ENCODE assay signal across 24 cellular contexts in the genomic region with DNA sequence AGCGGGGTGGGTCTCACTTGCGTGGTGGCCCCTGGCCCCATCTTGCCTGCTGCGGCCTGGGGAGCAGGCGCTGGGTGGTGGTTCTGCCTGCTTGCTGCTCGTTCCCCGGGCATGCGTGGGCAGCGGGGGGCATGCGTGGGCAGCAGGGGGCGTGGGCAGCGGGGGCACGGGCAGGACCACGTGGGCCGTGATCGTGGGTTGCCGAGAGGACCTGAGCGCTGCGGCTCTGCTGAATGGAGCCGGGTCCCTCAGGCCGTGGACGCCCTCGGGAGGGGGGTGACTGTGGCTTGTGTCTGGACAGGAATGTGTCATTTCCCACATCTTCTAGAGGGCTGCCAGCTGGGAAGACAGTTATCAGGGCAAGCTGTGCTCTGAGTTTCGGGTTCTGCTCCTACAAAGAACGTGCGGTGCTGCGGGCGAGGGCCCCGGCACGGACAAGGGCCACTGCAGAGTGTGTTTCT. TPM values are rescaled to one million over a fixed set of nuclear protein-coding genes. Genes with fewer than 3 reads are reported as not detected.
DNase-seq lines count a peak whose midpoint lies in the region; ATAC-seq, FAIRE-seq and TF ChIP-seq lines count a peak whose summit lies in the region.
"Had no signal": no experiment of that assay in that cellular context is flagged by ENCODE, and none has a peak within 500 bp of the region (broad histone marks: within the 10 kb centered on the region; RNA-seq: fewer than 3 reads in every experiment).

No MANE protein-coding gene starts in this region.

- no peak overlapping the region; the same call in 1 of the 2 replicates for H4K8ac ChIP-seq in H1 (ENCODE audit: extremely low read depth, insufficient read depth, low read length)

- H3K56ac ChIP-seq in H1 (replicated peaks; ENCODE audit: insufficient read length, low read depth, low read length), result no peak overlapping the region

- no peaks in the 10 kb centered on the region for H3K79me1 ChIP-seq in H1 (ENCODE audit: low read depth, low read length)

- no peak overlapping the region for H3K4ac ChIP-seq in H1 (replicated peaks; ENCODE audit: insufficient read length, low read depth, low read length)

- no peak overlapping the region for H2BK12ac ChIP-seq in H1 (ENCODE audit: low read depth, low read length)

- H3K23me2 ChIP-seq in H1 (ENCODE audit: low read depth, low read length), result no peaks in the 10 kb centered on the region

- H2AFZ ChIP-seq in DND-41 (ENCODE audit: low read depth, low read length) (no peak overlapping the region), H1 (ENCODE audit: low read length) (no peak overlapping the region)

- no peak overlapping the region for H3K4me3 Mint-ChIP-seq in activated T-cell treated with anti-CD3 and anti-CD28 coated beads, Interleukin-2, amount 50 U/mL, for 4 hours
- H3K4me3 Mint-ChIP-seq in osteocyte (ENCODE audit: unreplicated experiment), result no peak overlapping the region
- H3K4me3 Mint-ChIP-seq: CD14-positive monocyte had no signal

- H4K20me1 ChIP-seq in DND-41 (ENCODE audit: insufficient read depth, low read length), result peaks cover 13% of the 10 kb centered on the region; the same call in 1 of the 2 replicates
- peaks cover 0 to 2% of the 10 kb centered on the region in 2 experiments for H4K20me1 ChIP-seq in H1 (replicated peaks in 1 of 2; ENCODE audit: control insufficient read depth in 1 of 2, insufficient read depth in 2 of 2, low read length in 2 of 2)

- H2BK5ac ChIP-seq in H1 (ENCODE audit: low read depth, low read length), result peak overlapping the region; percentile 35; the same call in 1 of the 2 replicates

- 97% methylated on average over 15 of the region's 29 CpGs; no CpG with 5 or more reads in 1 of the 2 experiments for WGBS in H1 (ENCODE audit: extremely low coverage in 1 of 2, insufficient coverage in 1 of 2, insufficient read length in 1 of 2, insufficient replicate concordance in 2 of 2, low coverage in 1 of 2, low lambda C conversion rate in 2 of 2, missing lambda C conversion rate in 1 of 2), 2 experiments
- 83% methylated on average over 29 of the region's 29 CpGs for WGBS in right cardiac atrium

- H3K27me3 Mint-ChIP-seq in activated T-cell treated with anti-CD3 and anti-CD28 coated beads, Interleukin-2, amount 50 U/mL, for 4 hours (ENCODE audit: low read depth), result no peaks in the 10 kb centered on the region
- H3K27me3 Mint-ChIP-seq in osteocyte (ENCODE audit: unreplicated experiment), result no peaks in the 10 kb centered on the region

- FAIRE-seq in H1 (lab: Jason Lieb, UNC), result no peak

- H3K4me2 ChIP-seq in DND-41 (ENCODE audit: insufficient read depth, low read length) (no peak overlapping the region), H1 (ENCODE audit: insufficient read depth in 1 of 2, low read depth in 2 of 2, low read length in 2 of 2) (no peak overlapping the region)

- no peak overlapping the region for H3K14ac ChIP-seq in H1 (ENCODE audit: insufficient read length)

- DNase-seq in activated T-cell treated with anti-CD3 and anti-CD28 coated beads, Interleukin-2, amount 50 U/mL, for 1 hour, result peak; percentile 9
- no peak for DNase-seq in activated T-cell treated with anti-CD3 and anti-CD28 coated beads, Interleukin-2, amount 50 U/mL, for 4 hours
- DNase-seq in DND-41 (peak; percentile 3), H1 (ENCODE audit: low read depth in 1 of 2, low spot score in 2 of 2) (peak in 1 of 2 experiments; percentile 44), osteocyte (ENCODE audit: extremely low spot score, unreplicated experiment) (peak; percentile 81), NCI-H446 (lab: John Stamatoyannopoulos, UW) (no peak), right cardiac atrium (no peak), middle frontal gyrus (ENCODE audit: extremely low spot score, low spot score) (no peak)
- DNase-seq: activated CD4-positive, CD25-positive, alpha-beta regulatory T cell; body of pancreas; effector CD4-positive, alpha-beta T cell; gastrocnemius medialis; KG1; mammary epithelial cell; NCI-H146; NCI-H2171; NCI-H524 treated with DMSO at 0.1 percent for 48 hours; nucleus accumbens; retina; substantia nigra had no signal

- no peak for TF ChIP-seq CTCF in DND-41 (IDR thresholded peaks at IDR 0.05; ENCODE audit: borderline replicate concordance, extremely low read depth, low read length, poor library complexity, severe bottlenecking)
- TF ChIP-seq CTCF in H1 (IDR thresholded peaks at IDR 0.05; ENCODE audit: control extremely low read depth in 1 of 3, insufficient read depth in 1 of 3, low read depth in 1 of 3, low read length in 3 of 3), result no peak
- TF ChIP-seq CTCF in osteocyte (IDR thresholded peaks at IDR 0.05), result no peak

- no peak overlapping the region for H4K5ac ChIP-seq in H1 (ENCODE audit: insufficient read length, low read depth, low read length)

- no peak overlapping the region for H2BK120ac ChIP-seq in H1 (replicated peaks; ENCODE audit: low read depth, low read length)

- no peak overlapping the region for H3K18ac ChIP-seq in H1 (ENCODE audit: extremely low read depth, low read length)

- H3K27ac ChIP-seq in DND-41 (ENCODE audit: low read length) (no peak overlapping the region), H1 (ENCODE audit: low read depth, low read length) (no peak overlapping the region), right cardiac atrium (ENCODE audit: low read length) (no peak overlapping the region)
- H3K27ac ChIP-seq: body of pancreas, gastrocnemius medialis had no signal

- no peaks in the 10 kb centered on the region; the same call in 1 of the 2 replicates for H3K36me3 ChIP-seq in DND-41 (ENCODE audit: insufficient read depth, low read length)
- no peaks in the 10 kb centered on the region for H3K36me3 ChIP-seq in H1 (ENCODE audit: control insufficient read depth in 2 of 4, insufficient read depth in 4 of 4, low read length in 3 of 4)

- H3K9me3 ChIP-seq in DND-41 (ENCODE audit: insufficient read depth, low read length, severe bottlenecking) (no peaks in the 10 kb centered on the region), H1 (ENCODE audit: insufficient read depth in 2 of 2, low read depth in 1 of 2, low read length in 1 of 2) (no peaks in the 10 kb centered on the region), right cardiac atrium (ENCODE audit: control insufficient read depth, low read length) (no peaks in the 10 kb centered on the region)
- H3K9me3 ChIP-seq: body of pancreas, gastrocnemius medialis had no signal

- no peak overlapping the region for H3K23ac ChIP-seq in H1 (ENCODE audit: insufficient read length)

- intact Hi-C loops in right cardiac atrium (cut with DNase I), result no loop called here

- ATAC-seq in activated T-cell treated with anti-CD3 and anti-CD28 coated beads, Interleukin-2, amount 50 U/mL, for 4 hours, result no peak
- ATAC-seq in DND-41 (ENCODE audit: insufficient read depth, low read depth), result peak; percentile 20; the same call in 1 of the 3 replicates
- no peak for ATAC-seq in right cardiac atrium
- ATAC-seq: body of pancreas, gastrocnemius medialis had no signal

- H3K27me3 ChIP-seq in DND-41 (ENCODE audit: insufficient read depth, low read length, poor library complexity), result no peaks in the 10 kb centered on the region
- no peaks in the 10 kb centered on the region for H3K27me3 ChIP-seq in H1 (replicated peaks in 1 of 4; ENCODE audit: control insufficient read depth in 3 of 4, extremely low read depth in 1 of 4, insufficient read depth in 3 of 4, low read length in 3 of 4)
- H3K27me3 ChIP-seq in right cardiac atrium (ENCODE audit: control insufficient read depth, insufficient read depth), result no peaks in the 10 kb centered on the region
- H3K27me3 ChIP-seq: body of pancreas, gastrocnemius medialis had no signal

- no peaks in the 10 kb centered on the region for H3K79me2 ChIP-seq in DND-41 (ENCODE audit: insufficient read depth, low read length)
- H3K79me2 ChIP-seq in H1 (ENCODE audit: control insufficient read depth in 1 of 2, insufficient read depth in 2 of 2, low read length in 2 of 2), result no peaks in the 10 kb centered on the region

- POLR2A ChIA-PET in H1 (lab: Charles Lee; ENCODE audit: partially characterized antibody), result interaction anchor here (1.0 kb wide), 1 partner anchor 40 kb away, joined by 3 read pairs; a partner anchor contains a TSS

- no peaks in the 10 kb centered on the region for H3K4me1 ChIP-seq in DND-41 (ENCODE audit: insufficient read depth, low read length)
- H3K4me1 ChIP-seq in H1 (replicated peaks in 1 of 4; ENCODE audit: control insufficient read depth in 3 of 4, insufficient read depth in 4 of 4, low read length in 3 of 4), result peaks cover 0 to 16% (median 9%) of the 10 kb centered on the region in 4 experiments; a peak in 6 of 7 replicates
- H3K4me1 ChIP-seq in right cardiac atrium (ENCODE audit: control insufficient read depth, insufficient read depth, low read length), result no peaks in the 10 kb centered on the region
- H3K4me1 ChIP-seq: body of pancreas had no signal

- no peak for TF ChIP-seq RAD21 in H1 (IDR thresholded peaks at IDR 0.05 in 1 of 2, conservative IDR thresholded peaks at IDR 0.05 in 1 of 2; ENCODE audit: low read depth in 2 of 2, low read length in 2 of 2)

- no peak overlapping the region for H2BK15ac ChIP-seq in H1 (ENCODE audit: low read length)

- no peak overlapping the region for H2AK5ac ChIP-seq in H1 (ENCODE audit: low read depth, low read length)

- H3K4me3 ChIP-seq in DND-41 (ENCODE audit: low read depth in 1 of 2, low read length in 2 of 2) (no peak overlapping the region), H1 (ENCODE audit: extremely low read depth in 1 of 4, insufficient read depth in 2 of 4, low read depth in 3 of 4, low read length in 4 of 4) (no peak overlapping the region), right cardiac atrium (ENCODE audit: low read length) (no peak overlapping the region)
- H3K4me3 ChIP-seq: body of pancreas, gastrocnemius medialis had no signal

- H3K9ac ChIP-seq in DND-41 (ENCODE audit: low read depth, low read length), result no peak overlapping the region
- H3K9ac ChIP-seq in H1 (replicated peaks in 1 of 4; ENCODE audit: extremely low read depth in 1 of 4, low read depth in 3 of 4, low read length in 3 of 4), result no peak overlapping the region

- H3K36me3 Mint-ChIP-seq in activated T-cell treated with anti-CD3 and anti-CD28 coated beads, Interleukin-2, amount 50 U/mL, for 4 hours (ENCODE audit: insufficient read depth), result no peaks in the 10 kb centered on the region
- H3K36me3 Mint-ChIP-seq in osteocyte (ENCODE audit: unreplicated experiment), result no peaks in the 10 kb centered on the region

- no peak overlapping the region for H2BK20ac ChIP-seq in H1 (ENCODE audit: low read length)

- CTCF ChIA-PET in H1 (lab: Charles Lee; ENCODE audit: partially characterized antibody), result no interaction called here

- no peaks in the 10 kb centered on the region for H3K9me3 Mint-ChIP-seq in activated T-cell treated with anti-CD3 and anti-CD28 coated beads, Interleukin-2, amount 50 U/mL, for 4 hours
- no peaks in the 10 kb centered on the region for H3K9me3 Mint-ChIP-seq in osteocyte (ENCODE audit: unreplicated experiment)
- H3K9me3 Mint-ChIP-seq: CD14-positive monocyte had no signal

- H3K27ac Mint-ChIP-seq in osteocyte (ENCODE audit: unreplicated experiment), result no peak overlapping the region

- H3K4me1 Mint-ChIP-seq in activated T-cell treated with anti-CD3 and anti-CD28 coated beads, Interleukin-2, amount 50 U/mL, for 4 hours (ENCODE audit: low read depth), result peaks cover 23% of the 10 kb centered on the region
- peaks cover 8% of the 10 kb centered on the region for H3K4me1 Mint-ChIP-seq in osteocyte (ENCODE audit: unreplicated experiment)

- TF ChIP-seq POLR2A in H1 (IDR thresholded peaks at IDR 0.05; ENCODE audit: control extremely low read depth in 1 of 2, low read depth in 2 of 2, low read length in 2 of 2), result no peak

- H4K91ac ChIP-seq in H1 (replicated peaks; ENCODE audit: insufficient read length, low read length), result no peak overlapping the region

- TF ChIP-seq EP300 in H1 (IDR thresholded peaks at IDR 0.05; ENCODE audit: borderline replicate concordance in 1 of 2, low read depth in 2 of 2, low read length in 2 of 2), result no peak

RNA-seq across cellular contexts. Expression of a gene that starts 8.3 kb away (rescaled TPM):
- total RNA-seq in activated T-cell treated with anti-CD3 and anti-CD28 coated beads, Interleukin-2, amount 50 U/mL, for 4 hours, result under 1 TPM in 2 of 3 donors, not detected in 1; 0.23 to 0.33 TPM
- total RNA-seq in H1 (2021; fragmentation: NEBNext Ultra II Directional; extraction: Animal tissue kit (Norgen Biotek cat#: 25700)), result not detected in 2 replicates
- 0.14 TPM in 1 of 2 replicates, not detected in the other for polyA plus RNA-seq in H1 (2011; rRNA removed)
- 0.06 TPM for polyA plus RNA-seq in H1 (2011; cell fraction: cytosol; rRNA removed)
- polyA plus RNA-seq in H1 (2011; cell fraction: nucleus; rRNA removed), result 0.44 TPM
- 0.15 to 0.21 TPM (median 0.17 TPM) in 3 of 4 replicates, not detected in the other for polyA plus RNA-seq in H1 (2012, experiment 1 of 2)
- polyA plus RNA-seq in H1 (2012, experiment 2 of 2), result not detected
- polyA plus RNA-seq in H1 (2013, experiment 1 of 2), result 0.12 TPM
- polyA plus RNA-seq in H1 (2013, experiment 2 of 2), result 0.09 TPM
- polyA minus RNA-seq in H1 (2011; rRNA and poly(A)+ RNA removed), result 0.13 TPM in 1 of 2 replicates, not detected in the other
- not detected for polyA minus RNA-seq in H1 (2011; cell fraction: cytosol; rRNA and poly(A)+ RNA removed)
- 0.90 TPM for polyA minus RNA-seq in H1 (2011; cell fraction: nucleus; rRNA and poly(A)+ RNA removed)
- total RNA-seq in osteocyte, result 0.48 TPM in 1 of 2 replicates, not detected in the other
- under 1 TPM in 2 of 4 donors, not detected in 2; 0.23 to 0.29 TPM for total RNA-seq in right cardiac atrium
- 0.09 TPM for polyA plus RNA-seq in right cardiac atrium
- total RNA-seq: body of pancreas, kidney epithelial cell, mammary epithelial cell, RPMI7951, urinary bladder had no signal
- polyA plus RNA-seq: CD14-positive monocyte, mammary epithelial cell, urinary bladder had no signal

RNA-seq across cellular contexts. Expression of a gene that starts 33.9 kb away (rescaled TPM):
- 10 to 100 TPM; 13.9 to 22.5 (median 18.7) TPM for total RNA-seq in activated T-cell treated with anti-CD3 and anti-CD28 coated beads, Interleukin-2, amount 50 U/mL, for 4 hours
- 8.1 and 8.3 TPM in 2 replicates for total RNA-seq in H1 (2021; fragmentation: NEBNext Ultra II Directional; extraction: Animal tissue kit (Norgen Biotek cat#: 25700))
- polyA plus RNA-seq in H1 (2011; rRNA removed) (3.4 and 9.8 TPM in 2 replicates), right cardiac atrium (16.0 TPM)
- polyA plus RNA-seq in H1 (2011; cell fraction: cytosol; rRNA removed), result 7.6 TPM
- polyA plus RNA-seq in H1 (2011; cell fraction: nucleus; rRNA removed), result 34.5 TPM
- polyA plus RNA-seq in H1 (2012, experiment 1 of 2), result 7.6 to 12.7 TPM (median 8.9 TPM) in 4 replicates
- polyA plus RNA-seq in H1 (2012, experiment 2 of 2), result 3.3 TPM
- polyA plus RNA-seq in H1 (2013, experiment 1 of 2), result 4.2 TPM
- 3.3 TPM for polyA plus RNA-seq in H1 (2013, experiment 2 of 2)
- 5.0 and 7.3 TPM in 2 replicates for polyA minus RNA-seq in H1 (2011; rRNA and poly(A)+ RNA removed)
- 10.3 TPM for polyA minus RNA-seq in H1 (2011; cell fraction: cytosol; rRNA and poly(A)+ RNA removed)
- polyA minus RNA-seq in H1 (2011; cell fraction: nucleus; rRNA and poly(A)+ RNA removed), result 19.0 TPM
- total RNA-seq in osteocyte (32.5 and 36.8 TPM in 2 replicates), right cardiac atrium (10 to 100 TPM; 16.1 to 22.3 (median 18.3) TPM)

RNA-seq across cellular contexts. Expression of a gene that starts 40.7 kb away (rescaled TPM):
- under 1 TPM in 1 of 3 donors, not detected in 2; 0.65 TPM for total RNA-seq in activated T-cell treated with anti-CD3 and anti-CD28 coated beads, Interleukin-2, amount 50 U/mL, for 4 hours
- total RNA-seq in H1 (2021; fragmentation: NEBNext Ultra II Directional; extraction: Animal tissue kit (Norgen Biotek cat#: 25700)), result 0.50 and 0.82 TPM in 2 replicates
- polyA plus RNA-seq in H1 (2011; rRNA removed) (0.32 and 0.89 TPM in 2 replicates), right cardiac atrium (0.68 TPM)
- 0.45 TPM for polyA plus RNA-seq in H1 (2011; cell fraction: cytosol; rRNA removed)
- polyA plus RNA-seq in H1 (2011; cell fraction: nucleus; rRNA removed), result 2.0 TPM
- polyA plus RNA-seq in H1 (2012, experiment 1 of 2), result 0.23 to 0.82 TPM (median 0.62 TPM) in 3 of 4 replicates, not detected in the other
- 0.28 TPM for polyA plus RNA-seq in H1 (2012, experiment 2 of 2)
- polyA plus RNA-seq in H1 (2013, experiment 1 of 2), result 0.39 TPM
- polyA plus RNA-seq in H1 (2013, experiment 2 of 2), result 0.07 TPM
- polyA minus RNA-seq in H1 (2011; rRNA and poly(A)+ RNA removed), result not detected in 2 replicates
- not detected for polyA minus RNA-seq in H1 (2011; cell fraction: cytosol; rRNA and poly(A)+ RNA removed)
- polyA minus RNA-seq in H1 (2011; cell fraction: nucleus; rRNA and poly(A)+ RNA removed), result 0.50 TPM
- total RNA-seq in osteocyte (not detected in 2 replicates), right cardiac atrium (1 to 10 TPM in 1 of 4 donors, under 1 TPM in 2, not detected in 1; 0.17 to 1.4 (median 0.84) TPM)
- total RNA-seq: body of pancreas, kidney epithelial cell, mammary epithelial cell, RPMI7951 had no signal
- polyA plus RNA-seq: mammary epithelial cell had no signal

Comparison
In these comparisons a context has a peak if more than half of its experiments do, and no peak if none do; other contexts are left out.
1. DNase-seq: peak in activated T-cell treated with anti-CD3 and anti-CD28 coated beads, Interleukin-2, amount 50 U/mL, for 1 hour (single experiment), DND-41 (single experiment) and osteocyte (single experiment); none in activated T-cell treated with anti-CD3 and anti-CD28 coated beads, Interleukin-2, amount 50 U/mL, for 4 hours (single experiment), NCI-H446 (0 of 2), right cardiac atrium (0 of 3) and middle frontal gyrus (single experiment).